ENCODE assay signal across 22 cellular contexts in the genomic region with DNA sequence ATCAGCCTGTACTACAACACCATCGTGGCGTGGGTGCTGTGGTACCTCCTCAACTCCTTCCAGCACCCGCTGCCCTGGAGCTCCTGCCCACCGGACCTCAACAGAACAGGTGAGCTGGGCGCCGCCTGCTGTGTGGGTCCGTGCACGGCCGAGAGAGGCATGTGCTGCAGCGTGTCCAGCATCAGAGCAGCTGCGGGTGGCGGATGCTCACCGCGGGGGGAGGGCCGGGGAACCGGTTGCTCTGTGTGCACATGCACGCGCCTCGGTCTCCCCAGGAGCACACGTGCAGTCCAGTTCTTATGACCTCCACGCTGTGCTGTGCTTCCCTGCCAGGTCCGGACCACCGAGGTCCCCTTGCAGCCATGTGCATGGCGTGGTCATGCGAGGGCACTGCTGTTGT. TPM values are rescaled to one million over a fixed set of nuclear protein-coding genes. Genes with fewer than 3 reads are reported as not detected.
DNase-seq lines count a peak whose midpoint lies in the region; ATAC-seq, FAIRE-seq and TF ChIP-seq lines count a peak whose summit lies in the region.
"Had no signal": no experiment of that assay in that cellular context is flagged by ENCODE, and none has a peak within 500 bp of the region (broad histone marks: within the 10 kb centered on the region; RNA-seq: fewer than 3 reads in every experiment).

No MANE protein-coding gene starts in this region.

- H2AFZ ChIP-seq in HepG2 (ENCODE audit: low read length): no peak overlapping the region
- H2AFZ ChIP-seq in IMR-90 (replicated peaks; ENCODE audit: low read length, poor library complexity): peak overlapping the region; percentile 32
- H2AFZ ChIP-seq in neuronal stem cell (ENCODE audit: low read length): no peak overlapping the region
- H2AFZ ChIP-seq: GM23248 had no signal

- TF ChIP-seq POLR2A in HepG2 (IDR thresholded peaks at IDR 0.05; ENCODE audit: insufficient read depth in 1 of 2, low read depth in 2 of 2, low read length in 2 of 2) (no peak), right lobe of liver (IDR thresholded peaks at IDR 0.05) (no peak), IMR-90 (IDR thresholded peaks at IDR 0.05; ENCODE audit: low read depth, low read length) (no peak), gastrocnemius medialis (IDR thresholded peaks at IDR 0.05) (no peak), heart left ventricle (IDR thresholded peaks at IDR 0.05) (no peak)

- H4K5ac ChIP-seq in IMR-90 (ENCODE audit: low read depth, low read length): no peak overlapping the region

- TF ChIP-seq RAD21 in HepG2 (CRISPR knock-in tag; IDR thresholded peaks at IDR 0.05): no peak
- no peak for TF ChIP-seq RAD21 in IMR-90 (IDR thresholded peaks at IDR 0.05; ENCODE audit: low read length)

- in situ Hi-C loops in HepG2 (cut with HindIII; ENCODE audit: extremely low pct_ligation_motif_present, low pct_unique_long_range_greater_than_20kb): no loop called here
- in situ Hi-C loops in IMR-90 (cut with MboI; ENCODE audit: low sequenced_read_pairs): no loop called here
- in situ Hi-C loops in gastrocnemius medialis (cut with MboI; ENCODE audit: low sequenced_read_pairs in 4 of 4): no loop called here

- 4% methylated on average over 8 of the region's 25 CpGs for WGBS in HepG2 (ENCODE audit: low lambda C conversion rate)
- 61% methylated on average over 9 of the region's 25 CpGs for WGBS in right lobe of liver (ENCODE audit: insufficient coverage, low coverage, low lambda C conversion rate, missing lambda C conversion rate)
- WGBS in IMR-90 (ENCODE audit: extremely low coverage in 2 of 2, insufficient read length in 1 of 2), 2 experiments: 91% methylated on average over 6 of the region's 25 CpGs; no CpG with 5 or more reads in 1 of the 2 experiments
- no CpG with 5 or more reads among the region's 25 CpGs for WGBS in neuronal stem cell (ENCODE audit: extremely low coverage in 2 of 2, insufficient read length in 2 of 2, insufficient replicate concordance in 1 of 2), 2 donors
- WGBS in heart left ventricle, 4 donors: 90 to 93% (median 92%) methylated on average over 20 to 25 of the region's 25 CpGs

- TF ChIP-seq EP300 in HepG2 (IDR thresholded peaks at IDR 0.05; ENCODE audit: low read depth in 2 of 2, low read length in 2 of 2) (no peak), HepG2 (CRISPR knock-in tag; IDR thresholded peaks at IDR 0.05; ENCODE audit: borderline replicate concordance) (no peak)

- H3K4ac ChIP-seq in IMR-90 (ENCODE audit: low read depth, low read length): no peak overlapping the region
- no peak overlapping the region for H3K4ac ChIP-seq in neuronal stem cell (ENCODE audit: low read length)

- H2BK5ac ChIP-seq in IMR-90 (ENCODE audit: low read depth, low read length, poor library complexity, severe bottlenecking) (no peak overlapping the region), neuronal stem cell (ENCODE audit: low read length) (no peak overlapping the region)

- H4K91ac ChIP-seq in IMR-90 (ENCODE audit: insufficient read depth, low read depth, low read length): no peak overlapping the region
- H4K91ac ChIP-seq in neuronal stem cell (ENCODE audit: low read depth, low read length, poor library complexity): no peak overlapping the region

- dilution Hi-C loops in IMR-90 (cut with HindIII; ENCODE audit: low sequenced_read_pairs, unreplicated experiment): no loop called here

- H3K9me1 ChIP-seq in IMR-90 (ENCODE audit: insufficient read depth, low read length): no peaks in the 10 kb centered on the region

- no peak overlapping the region for H3K14ac ChIP-seq in IMR-90 (replicated peaks; ENCODE audit: low read depth, low read length)
- H3K14ac ChIP-seq in neuronal stem cell (ENCODE audit: low read length): peak overlapping the region; percentile 5

- H4K8ac ChIP-seq in IMR-90 (ENCODE audit: low read depth in 2 of 2, low read length in 2 of 2) (no peak overlapping the region), neuronal stem cell (ENCODE audit: low read depth, low read length) (peak overlapping the region; percentile 4)

- H3K9me3 ChIP-seq in HepG2 (ENCODE audit: low read length): no peaks in the 10 kb centered on the region
- no peaks in the 10 kb centered on the region for H3K9me3 ChIP-seq in right lobe of liver
- peaks cover 13% of the 10 kb centered on the region; the same call in 1 of the 2 replicates for H3K9me3 ChIP-seq in IMR-90 (ENCODE audit: control insufficient read depth, insufficient read depth, low read length)
- H3K9me3 ChIP-seq in neuronal stem cell (replicated peaks in 1 of 2; ENCODE audit: control insufficient read depth in 2 of 2, insufficient read depth in 1 of 2, low read depth in 1 of 2, low read length in 2 of 2): peaks cover 5 to 10% of the 10 kb centered on the region in 2 donors
- H3K9me3 ChIP-seq in gastrocnemius medialis: no peaks in the 10 kb centered on the region
- peaks cover 0 to 24% (median 14%) of the 10 kb centered on the region in 12 donors for H3K9me3 ChIP-seq in heart left ventricle
- H3K9me3 ChIP-seq: BE2C had no signal

- no peak overlapping the region for H3K27ac ChIP-seq in HepG2 (ENCODE audit: extremely low read length, insufficient read depth, low read length)
- no peak overlapping the region for H3K27ac ChIP-seq in right lobe of liver
- no peak overlapping the region for H3K27ac ChIP-seq in IMR-90 (ENCODE audit: insufficient read depth, low read length)
- no peak overlapping the region for H3K27ac ChIP-seq in neuronal stem cell (replicated peaks; ENCODE audit: low read length)
- no peak overlapping the region for H3K27ac ChIP-seq in gastrocnemius medialis
- H3K27ac ChIP-seq in heart left ventricle: no peak overlapping the region
- H3K27ac ChIP-seq: C4-2B, GM23248 had no signal

- H3K27me3 ChIP-seq in HepG2 (ENCODE audit: control insufficient read depth in 1 of 2, insufficient read depth in 2 of 2, low read length in 2 of 2): peaks cover 17 to 68% of the 10 kb centered on the region in 2 experiments
- no peaks in the 10 kb centered on the region for H3K27me3 ChIP-seq in right lobe of liver
- H3K27me3 ChIP-seq in IMR-90 (ENCODE audit: control insufficient read depth, insufficient read depth, low read length): peaks cover 2% of the 10 kb centered on the region; the same call in 1 of the 2 replicates
- peaks cover 0 to 16% (median 0%) of the 10 kb centered on the region in 3 experiments for H3K27me3 ChIP-seq in neuronal stem cell (ENCODE audit: control insufficient read depth in 3 of 3, insufficient read depth in 3 of 3, low read depth in 1 of 3, low read length in 3 of 3)
- peaks cover 0 to 4% (median 3%) of the 10 kb centered on the region in 3 donors for H3K27me3 ChIP-seq in gastrocnemius medialis
- H3K27me3 ChIP-seq in heart left ventricle: peaks cover 0 to 6% (median 0%) of the 10 kb centered on the region in 9 donors
- H3K27me3 ChIP-seq: BE2C had no signal

- H3K9ac ChIP-seq in HepG2 (ENCODE audit: insufficient read depth, low read depth, low read length) (no peak overlapping the region), IMR-90 (ENCODE audit: low read depth, low read length) (no peak overlapping the region), neuronal stem cell (ENCODE audit: low read depth, low read length, poor library complexity) (peak overlapping the region; percentile 44)
- H3K9ac ChIP-seq: GM23248 had no signal

- H3K56ac ChIP-seq in IMR-90 (ENCODE audit: extremely low read depth, insufficient read depth, low read length): no peak overlapping the region

- no peak overlapping the region for H3K18ac ChIP-seq in IMR-90 (ENCODE audit: low read depth, low read length)
- H3K18ac ChIP-seq in neuronal stem cell (ENCODE audit: low read length): no peak overlapping the region

- H2AK5ac ChIP-seq in IMR-90 (ENCODE audit: low read depth, low read length) (no peak overlapping the region), neuronal stem cell (ENCODE audit: low read depth, low read length) (no peak overlapping the region)

- POLR2A ChIA-PET in HepG2 (lab: Yijun Ruan, JAX) (no interaction called here), IMR-90 (lab: Charles Lee; ENCODE audit: unreplicated experiment) (no interaction called here)

- H2BK12ac ChIP-seq in neuronal stem cell (ENCODE audit: low read length): no peak overlapping the region

- H4K20me1 ChIP-seq in HepG2 (ENCODE audit: insufficient read depth, low read length) (no peaks in the 10 kb centered on the region; the same call in 1 of the 2 replicates), IMR-90 (ENCODE audit: insufficient read depth, low read length) (no peaks in the 10 kb centered on the region)

- H2BK15ac ChIP-seq in IMR-90 (ENCODE audit: low read depth, low read length) (no peak overlapping the region), neuronal stem cell (ENCODE audit: low read length) (no peak overlapping the region)

- no peak for FAIRE-seq in HepG2 (lab: Jason Lieb, UNC)
- FAIRE-seq: A204.1, GM12892, GM18507 had no signal

- H3K79me2 ChIP-seq in HepG2 (ENCODE audit: insufficient read depth, low read length): no peaks in the 10 kb centered on the region

- no peak overlapping the region for H2AK9ac ChIP-seq in IMR-90 (replicated peaks; ENCODE audit: low read depth, low read length, poor library complexity)

- H2BK20ac ChIP-seq in IMR-90 (ENCODE audit: low read depth, low read length): no peak overlapping the region

- no TSS peak for BruUV-seq in HepG2 (replicated peaks; lab: Mats Ljungman, UMichigan)
- BruUV-seq in IMR-90 (replicated peaks; lab: Mats Ljungman, UMichigan): no TSS peak

- H2BK120ac ChIP-seq in IMR-90 (ENCODE audit: low read depth, low read length): no peak overlapping the region
- no peak overlapping the region for H2BK120ac ChIP-seq in neuronal stem cell (ENCODE audit: low read depth, low read length)

- no peak for DNase-seq in HepG2 (ENCODE audit: low spot score)
- no peak for DNase-seq in right lobe of liver
- no peak for DNase-seq in IMR-90
- no peak for DNase-seq in neuronal stem cell (ENCODE audit: low spot score)
- no peak for DNase-seq in gastrocnemius medialis
- no peak for DNase-seq in heart left ventricle
- no peak for DNase-seq in glomerular visceral epithelial cell (ENCODE audit: extremely low spot score)
- DNase-seq: ACHN; BE2C; Calu3; CD4-positive, alpha-beta T cell; DMS 273 treated with DMSO at 0.1 percent for 48 hours; DMS79; GDM1; GM23248 had no signal

- H3K4me1 ChIP-seq in HepG2 (ENCODE audit: insufficient read depth, low read length): peaks cover 3% of the 10 kb centered on the region; the same call in 1 of the 2 replicates
- H3K4me1 ChIP-seq in right lobe of liver: no peaks in the 10 kb centered on the region
- no peaks in the 10 kb centered on the region; the same call in 1 of the 2 replicates for H3K4me1 ChIP-seq in IMR-90 (ENCODE audit: control insufficient read depth, insufficient read depth, low read length)
- H3K4me1 ChIP-seq in neuronal stem cell (ENCODE audit: control insufficient read depth in 2 of 2, insufficient read depth in 1 of 2, low read depth in 1 of 2, low read length in 2 of 2): peaks cover 0 to 3% of the 10 kb centered on the region in 2 donors
- peaks cover 2 to 3% of the 10 kb centered on the region in 2 donors for H3K4me1 ChIP-seq in gastrocnemius medialis
- no peaks in the 10 kb centered on the region for H3K4me1 ChIP-seq in heart left ventricle
- H3K4me1 ChIP-seq: BE2C, HAP-1 had no signal

- H3K4me2 ChIP-seq in HepG2 (ENCODE audit: low read depth, low read length) (no peak overlapping the region), IMR-90 (ENCODE audit: low read depth, low read length) (no peak overlapping the region), neuronal stem cell (ENCODE audit: insufficient read depth, low read length, poor library complexity, severe bottlenecking) (no peak overlapping the region)

- H3K23ac ChIP-seq in IMR-90 (ENCODE audit: low read depth, low read length): no peak overlapping the region
- H3K23ac ChIP-seq in neuronal stem cell (ENCODE audit: low read depth, low read length, poor library complexity): peak overlapping the region; percentile 37

- H3K36me3 ChIP-seq in HepG2 (replicated peaks in 1 of 2; ENCODE audit: control insufficient read depth in 1 of 2, insufficient read depth in 2 of 2, low read length in 2 of 2) (no peaks in the 10 kb centered on the region), right lobe of liver (no peaks in the 10 kb centered on the region), IMR-90 (ENCODE audit: control insufficient read depth, insufficient read depth, low read length) (no peaks in the 10 kb centered on the region), neuronal stem cell (replicated peaks in 1 of 2; ENCODE audit: control insufficient read depth in 2 of 2, insufficient read depth in 2 of 2, low read length in 2 of 2) (no peaks in the 10 kb centered on the region), gastrocnemius medialis (no peaks in the 10 kb centered on the region), heart left ventricle (no peaks in the 10 kb centered on the region)
- H3K36me3 ChIP-seq: BE2C, HAP-1 had no signal

- ATAC-seq in HepG2 (peak; percentile 49), right lobe of liver (no peak), IMR-90 (ENCODE audit: low read depth) (no peak), gastrocnemius medialis (no peak), heart left ventricle (no peak)

- CTCF ChIA-PET in HepG2 (lab: Yijun Ruan, JAX; ENCODE audit: low intra/inter-chr PET ratio, low total read pairs) (no interaction called here), IMR-90 (lab: Yijun Ruan, JAX) (interaction anchor here (0.6 to 1.0 kb wide), 2 partner anchors 9 to 412 kb away, joined by 5 to 7 read pairs; no protein-coding TSS in a partner anchor)

- H3K79me1 ChIP-seq in IMR-90 (ENCODE audit: low read depth in 1 of 2, low read length in 2 of 2) (no peaks in the 10 kb centered on the region), neuronal stem cell (ENCODE audit: low read depth, low read length) (no peaks in the 10 kb centered on the region)

- no peak overlapping the region for H3K4me3 ChIP-seq in HepG2 (replicated peaks in 1 of 3; ENCODE audit: insufficient read depth in 1 of 3, low read depth in 2 of 3, low read length in 3 of 3)
- no peak overlapping the region for H3K4me3 ChIP-seq in right lobe of liver
- no peak overlapping the region for H3K4me3 ChIP-seq in IMR-90 (ENCODE audit: insufficient read depth, low read depth, low read length)
- H3K4me3 ChIP-seq in neuronal stem cell (ENCODE audit: low read length in 2 of 2): peak overlapping the region in 1 of 2 donors; percentile 24
- H3K4me3 ChIP-seq in gastrocnemius medialis: no peak overlapping the region
- H3K4me3 ChIP-seq in heart left ventricle: no peak overlapping the region
- H3K4me3 ChIP-seq: GM23248, HAP-1 had no signal

- intact Hi-C loops in HepG2 (cut with micrococcal nuclease; ENCODE audit: unreplicated experiment) (no loop called here), right lobe of liver (cut with DNase I) (no loop called here), IMR-90 (cut with micrococcal nuclease) (no loop called here), gastrocnemius medialis (cut with DNase I; ENCODE audit: low total_unique reads) (no loop called here), heart left ventricle (cut with DNase I) (no loop called here)

- TF ChIP-seq CTCF in HepG2 (CRISPR knock-in tag; IDR thresholded peaks at IDR 0.05) (peak; percentile 61), right lobe of liver (IDR thresholded peaks at IDR 0.05) (no peak), IMR-90 (conservative IDR thresholded peaks at IDR 0.05; ENCODE audit: low read depth, low read length) (no peak), gastrocnemius medialis (IDR thresholded peaks at IDR 0.05 in 4 of 5, conservative IDR thresholded peaks at IDR 0.05 in 1 of 5) (no peak), heart left ventricle (IDR thresholded peaks at IDR 0.05) (no peak)

RNA-seq across cellular contexts. Expression of a gene that starts 7.6 kb away (rescaled TPM):
- not detected in 2 replicates for total RNA-seq in HepG2 (2016; rRNA removed; fragmentation: Illumina TruSeq; extraction: Trizol)
- not detected in 2 replicates for total RNA-seq in HepG2 (2016; cell fraction: cytosol; rRNA removed; fragmentation: Illumina TruSeq; extraction: Trizol; ENCODE audit: low read depth)
- total RNA-seq in HepG2 (2016; cell fraction: insoluble cytoplasmic fraction; rRNA removed; fragmentation: Illumina TruSeq; extraction: Trizol): not detected in 2 replicates
- total RNA-seq in HepG2 (2016; cell fraction: membrane; rRNA removed; fragmentation: Illumina TruSeq; extraction: Trizol): not detected in 2 replicates
- total RNA-seq in HepG2 (2016; cell fraction: nucleus; rRNA removed; fragmentation: Illumina TruSeq; extraction: Trizol): not detected in 2 replicates
- polyA plus RNA-seq in HepG2 (2011; rRNA removed): not detected in 2 replicates
- polyA plus RNA-seq in HepG2 (2011; cell fraction: cytosol; rRNA removed): not detected in 2 replicates
- polyA plus RNA-seq in HepG2 (2011; cell fraction: nucleus; rRNA removed): not detected in 2 replicates
- not detected in 2 replicates for polyA plus RNA-seq in HepG2 (2012)
- polyA plus RNA-seq in HepG2 (2016; cell fraction: cytosol; fragmentation: Illumina TruSeq; extraction: Trizol; ENCODE audit: low read depth): not detected in 2 replicates
- polyA plus RNA-seq in HepG2 (2016; cell fraction: insoluble cytoplasmic fraction; fragmentation: Illumina TruSeq; extraction: Trizol; ENCODE audit: low read depth): not detected in 2 replicates
- polyA plus RNA-seq in HepG2 (2016; cell fraction: membrane; fragmentation: Illumina TruSeq; extraction: Trizol; ENCODE audit: low read depth): not detected in 2 replicates
- not detected in 2 replicates for polyA plus RNA-seq in HepG2 (2016; cell fraction: nucleus; fragmentation: Illumina TruSeq; extraction: Trizol; ENCODE audit: insufficient read depth, low read depth)
- polyA minus RNA-seq in HepG2 (2011; rRNA and poly(A)+ RNA removed; ENCODE audit: low replicate concordance): not detected in 2 replicates
- not detected in 2 replicates for polyA minus RNA-seq in HepG2 (2011; cell fraction: cytosol; rRNA and poly(A)+ RNA removed)
- polyA minus RNA-seq in HepG2 (2011; cell fraction: nucleus; rRNA and poly(A)+ RNA removed): not detected in 2 replicates
- total RNA-seq in right lobe of liver: not detected
- total RNA-seq in IMR-90 (2012; rRNA removed): not detected in 2 replicates
- polyA plus RNA-seq in IMR-90 (2012; rRNA removed): not detected in 2 replicates
- polyA plus RNA-seq in IMR-90 (2012; cell fraction: cytosol; rRNA removed): not detected in 2 replicates
- not detected in 2 replicates for polyA plus RNA-seq in IMR-90 (2012; cell fraction: nucleus; rRNA removed; ENCODE audit: low replicate concordance)
- polyA plus RNA-seq in neuronal stem cell (2013, experiment 1 of 2): not detected
- not detected for polyA plus RNA-seq in neuronal stem cell (2013, experiment 2 of 2)
- total RNA-seq in gastrocnemius medialis: not detected
- not detected for total RNA-seq in heart left ventricle
- polyA plus RNA-seq in heart left ventricle: not detected
- total RNA-seq: Calu3; CD4-positive, alpha-beta T cell; Daoy; GM23248; H4 had no signal
- polyA plus RNA-seq: GM23248 had no signal

RNA-seq across cellular contexts. Expression of a gene that starts 31.4 kb away (rescaled TPM):
- total RNA-seq in HepG2 (2016; rRNA removed; fragmentation: Illumina TruSeq; extraction: Trizol) (0.02 TPM in 1 of 2 replicates, not detected in the other), right lobe of liver (under 1 TPM; 0.12 to 0.93 (median 0.41) TPM), IMR-90 (2012; rRNA removed) (not detected in 2 replicates), gastrocnemius medialis (under 1 TPM in 1 of 4 donors, not detected in 3; 0.05 TPM), heart left ventricle (not detected)
- not detected in 2 replicates for total RNA-seq in HepG2 (2016; cell fraction: cytosol; rRNA removed; fragmentation: Illumina TruSeq; extraction: Trizol; ENCODE audit: low read depth)
- total RNA-seq in HepG2 (2016; cell fraction: insoluble cytoplasmic fraction; rRNA removed; fragmentation: Illumina TruSeq; extraction: Trizol): 0.06 TPM in 1 of 2 replicates, not detected in the other
- total RNA-seq in HepG2 (2016; cell fraction: membrane; rRNA removed; fragmentation: Illumina TruSeq; extraction: Trizol): not detected in 2 replicates
- not detected in 2 replicates for total RNA-seq in HepG2 (2016; cell fraction: nucleus; rRNA removed; fragmentation: Illumina TruSeq; extraction: Trizol)
- polyA plus RNA-seq in HepG2 (2011; rRNA removed) (0.01 TPM in 1 of 2 replicates, not detected in the other), IMR-90 (2012; rRNA removed) (not detected in 2 replicates), heart left ventricle (not detected)
- polyA plus RNA-seq in HepG2 (2011; cell fraction: cytosol; rRNA removed): 0.01 TPM in 1 of 2 replicates, not detected in the other
- polyA plus RNA-seq in HepG2 (2011; cell fraction: nucleus; rRNA removed): 0.06 and 0.07 TPM in 2 replicates
- polyA plus RNA-seq in HepG2 (2012): not detected in 2 replicates
- polyA plus RNA-seq in HepG2 (2016; cell fraction: cytosol; fragmentation: Illumina TruSeq; extraction: Trizol; ENCODE audit: low read depth): not detected in 2 replicates
- polyA plus RNA-seq in HepG2 (2016; cell fraction: insoluble cytoplasmic fraction; fragmentation: Illumina TruSeq; extraction: Trizol; ENCODE audit: low read depth): not detected in 2 replicates
- not detected in 2 replicates for polyA plus RNA-seq in HepG2 (2016; cell fraction: membrane; fragmentation: Illumina TruSeq; extraction: Trizol; ENCODE audit: low read depth)
- polyA plus RNA-seq in HepG2 (2016; cell fraction: nucleus; fragmentation: Illumina TruSeq; extraction: Trizol; ENCODE audit: insufficient read depth, low read depth): 0.08 TPM in 1 of 2 replicates, not detected in the other
- polyA minus RNA-seq in HepG2 (2011; rRNA and poly(A)+ RNA removed; ENCODE audit: low replicate concordance): 0.02 and 0.12 TPM in 2 replicates
- 0.09 TPM in 1 of 2 replicates, not detected in the other for polyA minus RNA-seq in HepG2 (2011; cell fraction: cytosol; rRNA and poly(A)+ RNA removed)
- polyA minus RNA-seq in HepG2 (2011; cell fraction: nucleus; rRNA and poly(A)+ RNA removed): not detected in 2 replicates
- polyA plus RNA-seq in IMR-90 (2012; cell fraction: cytosol; rRNA removed): not detected in 2 replicates
- 0.01 TPM in 1 of 2 replicates, not detected in the other for polyA plus RNA-seq in IMR-90 (2012; cell fraction: nucleus; rRNA removed; ENCODE audit: low replicate concordance)
- polyA plus RNA-seq in neuronal stem cell (2013, experiment 1 of 2): not detected
- not detected for polyA plus RNA-seq in neuronal stem cell (2013, experiment 2 of 2)
- total RNA-seq: Calu3; CD4-positive, alpha-beta T cell; Daoy; GM23248; H4 had no signal
- polyA plus RNA-seq: GM23248 had no signal
